In the genomic region with DNA sequence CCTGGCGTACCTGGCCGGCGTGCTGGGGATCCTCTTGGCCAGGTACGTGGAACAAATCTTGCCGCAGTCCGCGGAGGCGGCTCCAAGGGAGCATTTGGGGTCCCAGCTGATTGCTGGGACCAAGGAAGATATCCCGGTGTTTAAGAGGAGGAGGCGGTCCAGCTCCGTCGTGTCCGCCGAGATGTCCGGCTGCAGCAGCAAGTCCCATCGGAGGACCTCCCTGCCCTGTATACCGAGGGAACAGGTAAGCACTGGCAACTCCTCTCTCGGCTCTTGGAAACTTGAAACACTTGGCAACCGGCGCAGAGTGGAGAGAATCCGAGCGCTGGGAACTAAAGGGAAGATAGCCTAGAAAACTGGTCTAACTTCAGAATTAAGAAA, we compare ENCODE assay signal across 8 cellular contexts. TPM values are rescaled to one million over a fixed set of nuclear protein-coding genes. Genes with fewer than 3 reads are reported as not detected.
A peak's percentile ranks its signal among the peaks of the same experiment; 100 is the strongest.
DNase-seq lines count a peak whose midpoint lies in the region; ATAC-seq and TF ChIP-seq lines count a peak whose summit lies in the region.

No MANE protein-coding gene starts in this region.

- peaks cover 19% of the 10 kb centered on the region for H3K4me1 ChIP-seq in HUES64 (ENCODE audit: insufficient read depth, low read length)

- DNase-seq in choroid plexus epithelial cell (ENCODE audit: low read depth) (peak; percentile 49), substantia nigra (lab: John Stamatoyannopoulos, UW) (peak in 17 of 49 donors; percentile 4 to 44 (median 17)), NOMO-1 (lab: John Stamatoyannopoulos, UW; ENCODE audit: unreplicated experiment in 2 of 2) (no peak)

- no peaks in the 10 kb centered on the region for H3K36me3 ChIP-seq in HUES64 (ENCODE audit: insufficient read depth, low read length)

- no peak for TF ChIP-seq CTCF in choroid plexus epithelial cell (conservative IDR thresholded peaks at IDR 0.05; ENCODE audit: low read depth, low read length)

- no peak for ATAC-seq in GM18517 (IDR thresholded peaks at IDR 0.05; ENCODE audit: unreplicated experiment)
- no peak for ATAC-seq in GM18498 (IDR thresholded peaks at IDR 0.05; ENCODE audit: unreplicated experiment)
- no peak for ATAC-seq in GM18870 (IDR thresholded peaks at IDR 0.05; ENCODE audit: unreplicated experiment)

- H3K27ac ChIP-seq in HUES64 (ENCODE audit: low read depth, low read length) (no peak overlapping the region), layer of hippocampus (ENCODE audit: low read depth, low read length) (peak overlapping the region; percentile 56), substantia nigra (ENCODE audit: low read depth, low read length, poor library complexity, severe bottlenecking) (peak overlapping the region; percentile 26)

- no peaks in the 10 kb centered on the region for H3K9me3 ChIP-seq in HUES64 (ENCODE audit: insufficient read depth, low read depth, low read length)

- H3K27me3 ChIP-seq in HUES64 (ENCODE audit: insufficient read depth, low read length) (peaks cover 41% of the 10 kb centered on the region), layer of hippocampus (ENCODE audit: control insufficient read depth, insufficient read depth, low read length) (peaks cover 8% of the 10 kb centered on the region)

- H3K9ac ChIP-seq in HUES64 (ENCODE audit: low read depth, low read length), result peak overlapping the region; percentile 63; the same call in 1 of the 2 replicates

- under 1% methylated on average over 22 of the region's 22 CpGs for WGBS in HUES64

- H3K4me3 ChIP-seq in HUES64 (ENCODE audit: low read length), result peak overlapping the region; percentile 80
- peak overlapping the region; percentile 76 for H3K4me3 ChIP-seq in choroid plexus epithelial cell (ENCODE audit: low read depth, low read length)

RNA-seq across cellular contexts. Expression of a gene that starts 1.7 kb away (rescaled TPM):
- polyA plus RNA-seq in HUES64 (2013, experiment 1 of 2), result 1.1 TPM
- 1.5 TPM for polyA plus RNA-seq in HUES64 (2013, experiment 2 of 2)
